15 cellular contexts compared by ENCODE assay signal in the genomic region with DNA sequence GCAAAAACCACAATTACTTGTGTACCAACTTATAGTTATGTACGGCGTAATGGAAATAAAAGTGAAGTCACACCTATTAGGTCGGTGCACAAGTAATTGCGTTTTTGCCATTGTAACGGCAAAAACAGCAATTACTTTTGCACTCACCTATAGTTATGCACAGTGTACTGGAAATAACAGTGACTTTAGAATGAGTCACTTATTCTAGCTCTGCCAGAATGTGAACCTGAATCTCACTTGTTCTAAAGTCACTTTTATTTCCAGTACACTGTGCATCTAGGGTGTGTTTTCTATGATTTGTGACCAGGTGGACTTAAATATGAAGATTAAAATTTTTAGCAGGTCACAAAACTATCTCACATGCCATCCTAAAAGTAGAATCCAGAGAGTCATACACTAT.
DNase-seq lines count a peak whose midpoint lies in the region; ATAC-seq and TF ChIP-seq lines count a peak whose summit lies in the region.
"Had no signal": no experiment of that assay in that cellular context is flagged by ENCODE, and none has a peak within 500 bp of the region (broad histone marks: within the 10 kb centered on the region; RNA-seq: fewer than 3 reads in every experiment).

No MANE protein-coding gene starts in this region.

- no peaks in the 10 kb centered on the region for H3F3A ChIP-seq in GM23248 (ENCODE audit: insufficient read depth)

- DNase-seq in GM23248: peak; percentile 4
- peak; percentile 14 for DNase-seq in M059J (ENCODE audit: low read depth)
- peak; percentile 52 for DNase-seq in astrocyte of the spinal cord (ENCODE audit: low read depth, low spot score)
- DNase-seq in foreskin keratinocyte: peak; percentile 23 to 49
- DNase-seq in H4 (ENCODE audit: low spot score): no peak
- no peak for DNase-seq in CD14-positive monocyte (ENCODE audit: low spot score)
- DNase-seq: BE2C; CD8-positive, alpha-beta T cell; DND-41; NCI-H1048; SHP77 treated with DMSO at 0.1 percent for 48 hours; SW 1271 had no signal

- H4K20me1 ChIP-seq in GM23248 (ENCODE audit: insufficient read depth): no peaks in the 10 kb centered on the region

- no peaks in the 10 kb centered on the region for H3K36me3 Mint-ChIP-seq in CD14-positive monocyte
- H3K36me3 Mint-ChIP-seq: CD8-positive, alpha-beta T cell; IgD-negative memory B cell had no signal

- in situ Hi-C loops in GM23248 (cut with MboI) (no loop called here), astrocyte of the spinal cord (cut with HindIII; ENCODE audit: low sequenced_read_pairs) (no loop called here)

- no peak overlapping the region for H3K4me3 Mint-ChIP-seq in CD14-positive monocyte
- H3K4me3 Mint-ChIP-seq: CD8-positive, alpha-beta T cell; IgD-negative memory B cell had no signal

- peak; percentile 84 for ATAC-seq in foreskin keratinocyte
- no peak for ATAC-seq in HG02852 (IDR thresholded peaks at IDR 0.05; ENCODE audit: unreplicated experiment)
- ATAC-seq in GM18870 (IDR thresholded peaks at IDR 0.05; ENCODE audit: unreplicated experiment): no peak
- ATAC-seq: CD8-positive, alpha-beta T cell had no signal

- H3K9me2 ChIP-seq in GM23248 (ENCODE audit: insufficient read depth): no peaks in the 10 kb centered on the region

- no peaks in the 10 kb centered on the region for H3K9me3 Mint-ChIP-seq in CD14-positive monocyte
- H3K9me3 Mint-ChIP-seq: CD8-positive, alpha-beta T cell had no signal

- H3K9ac ChIP-seq in GM23248: no peak overlapping the region

- no peak overlapping the region for H2AFZ ChIP-seq in GM23248

- H3K27ac ChIP-seq in GM23248 (no peak overlapping the region), foreskin keratinocyte (no peak overlapping the region)

- no peaks in the 10 kb centered on the region for H3K36me3 ChIP-seq in GM23248 (ENCODE audit: low read depth)
- H3K36me3 ChIP-seq: BE2C had no signal

- TF ChIP-seq CTCF in astrocyte of the spinal cord (IDR thresholded peaks at IDR 0.05; ENCODE audit: low read depth, low read length) (no peak), foreskin keratinocyte (conservative IDR thresholded peaks at IDR 0.05) (no peak), CD14-positive monocyte (IDR thresholded peaks at IDR 0.05) (no peak)

- H3K27me3 Mint-ChIP-seq in CD14-positive monocyte (ENCODE audit: low read depth in 3 of 3): no peaks in the 10 kb centered on the region
- H3K27me3 Mint-ChIP-seq: IgD-negative memory B cell had no signal

- H3K4me2 ChIP-seq in GM23248 (ENCODE audit: unreplicated experiment): no peak overlapping the region

- peaks cover 24% of the 10 kb centered on the region for H3K4me1 Mint-ChIP-seq in CD14-positive monocyte
- H3K4me1 Mint-ChIP-seq: IgD-negative memory B cell had no signal

- H3K9me3 ChIP-seq in GM23248 (ENCODE audit: low read depth): no peaks in the 10 kb centered on the region
- H3K9me3 ChIP-seq: BE2C had no signal

- H3K27me3 ChIP-seq in GM23248 (replicated peaks; ENCODE audit: insufficient read depth) (no peaks in the 10 kb centered on the region), foreskin keratinocyte (no peaks in the 10 kb centered on the region)
- H3K27me3 ChIP-seq: BE2C had no signal

- 88 to 92% methylated on average over 5 of the region's 5 CpGs for WGBS in GM23248 (ENCODE audit: low coverage in 1 of 2, low lambda C conversion rate in 2 of 2, missing lambda C conversion rate in 2 of 2), 2 experiments

- H3K4me1 ChIP-seq in GM23248 (ENCODE audit: insufficient read depth) (no peaks in the 10 kb centered on the region), foreskin keratinocyte (peaks cover 5% of the 10 kb centered on the region)
- H3K4me1 ChIP-seq: BE2C had no signal

- H3K27ac Mint-ChIP-seq in CD14-positive monocyte: no peak overlapping the region
- H3K27ac Mint-ChIP-seq: CD8-positive, alpha-beta T cell; IgD-negative memory B cell had no signal

- no peaks in the 10 kb centered on the region for H3K79me2 ChIP-seq in GM23248 (ENCODE audit: insufficient read depth)

- intact Hi-C loops in CD14-positive monocyte (cut with micrococcal nuclease): no loop called here

- H3K4me3 ChIP-seq in GM23248 (no peak overlapping the region), astrocyte of the spinal cord (ENCODE audit: low read depth, low read length) (no peak overlapping the region)

Comparison
In these comparisons a context has a peak if more than half of its experiments do, and no peak if none do; other contexts are left out.
1. DNase-seq: peak in GM23248 (single experiment), M059J (single experiment), astrocyte of the spinal cord (single experiment) and foreskin keratinocyte (2 of 2); none in H4 (single experiment) and CD14-positive monocyte (single experiment).